ENCODE assay signal across 26 cellular contexts in genomic region chr5:1331861-1332405, GRCh38. TPM values are rescaled to one million over a fixed set of nuclear protein-coding genes. Genes with fewer than 3 reads are reported as not detected.
DNase-seq lines count a peak whose midpoint lies in the region; ATAC-seq, FAIRE-seq and TF ChIP-seq lines count a peak whose summit lies in the region.
"Had no signal": no experiment of that assay in that cellular context is flagged by ENCODE, and none has a peak within 500 bp of the region (broad histone marks: within the 10 kb centered on the region; RNA-seq: fewer than 3 reads in every experiment).

No MANE protein-coding gene starts in this region.

- H3K79me2 ChIP-seq in keratinocyte (ENCODE audit: control insufficient read depth, insufficient read depth, low read length) = peaks cover 14% of the 10 kb centered on the region

- no peak for ATAC-seq in natural killer cell treated with Interleukin-12 subunit alpha and Interleukin-12 subunit beta and Interleukin-15 and Interleukin-18, amount 100 ng/mL, for 72 hours
- no peak for ATAC-seq in natural killer cell
- no peak for ATAC-seq in RWPE2 (ENCODE audit: low read depth)
- ATAC-seq: activated CD4-positive, CD25-positive, alpha-beta regulatory T cell treated with anti-CD3 and anti-CD28 coated beads, Interleukin-2, amount 50 U/mL, for 24 hours had no signal

- no peaks in the 10 kb centered on the region for H3K36me3 Mint-ChIP-seq in natural killer cell treated with Interleukin-12 subunit alpha and Interleukin-12 subunit beta and Interleukin-15 and Interleukin-18, amount 100 ng/mL, for 72 hours
- no peaks in the 10 kb centered on the region for H3K36me3 Mint-ChIP-seq in natural killer cell
- H3K36me3 Mint-ChIP-seq: IgD-negative memory B cell had no signal

- H3K27me3 ChIP-seq in RWPE2 (ENCODE audit: insufficient read depth, poor library complexity, severe bottlenecking) (no peaks in the 10 kb centered on the region), keratinocyte (ENCODE audit: control insufficient read depth, extremely low read depth, insufficient read depth, low read length) (no peaks in the 10 kb centered on the region), esophagus muscularis mucosa (no peaks in the 10 kb centered on the region)
- H3K27me3 ChIP-seq: left lung, sigmoid colon, uterus had no signal

- peak overlapping the region; percentile 71 for H3K9ac ChIP-seq in keratinocyte (ENCODE audit: control insufficient read depth, extremely low read depth, insufficient read depth, low read length)

- no peak overlapping the region for H3K4me3 Mint-ChIP-seq in natural killer cell treated with Interleukin-12 subunit alpha and Interleukin-12 subunit beta and Interleukin-15 and Interleukin-18, amount 100 ng/mL, for 72 hours
- no peak overlapping the region for H3K4me3 Mint-ChIP-seq in natural killer cell
- H3K4me3 Mint-ChIP-seq: activated T-helper 1 cell treated with anti-CD3 and anti-CD28 coated beads, Interleukin-12 subunit alpha, Interleukin-12 subunit beta, Interleukin-2, Interleukin-4 antibody, amounts not matched to agents 30 ng/mL and 10 ng/mL and 1 ng/mL, durations not matched to agents 14 hours and 24 hours and 36 hours; IgD-negative memory B cell had no signal

- no peak for FAIRE-seq in keratinocyte (lab: Jason Lieb, UNC)
- FAIRE-seq: endothelial cell of umbilical vein had no signal

- no peaks in the 10 kb centered on the region for H3K9me3 ChIP-seq in RWPE2 (ENCODE audit: severe bottlenecking)
- peaks cover 4% of the 10 kb centered on the region for H3K9me3 ChIP-seq in keratinocyte (ENCODE audit: control insufficient read depth, low read depth, low read length)
- H3K9me3 ChIP-seq in esophagus muscularis mucosa = no peaks in the 10 kb centered on the region
- H3K9me3 ChIP-seq: left lung, sigmoid colon, uterus had no signal

- H3K4me3 ChIP-seq in RWPE2 (ENCODE audit: severe bottlenecking) (no peak overlapping the region), keratinocyte (ENCODE audit: control insufficient read depth in 2 of 3, extremely low read depth in 1 of 3, insufficient read depth in 2 of 3, low read depth in 1 of 3, low read length in 3 of 3) (no peak overlapping the region), esophagus muscularis mucosa (no peak overlapping the region)
- H3K4me3 ChIP-seq: left lung, sigmoid colon, uterus had no signal

- H3K4me2 ChIP-seq in keratinocyte (ENCODE audit: control insufficient read depth, extremely low read depth, insufficient read depth, low read depth, low read length) = no peak overlapping the region

- H3K9me3 Mint-ChIP-seq in natural killer cell treated with Interleukin-12 subunit alpha and Interleukin-12 subunit beta and Interleukin-15 and Interleukin-18, amount 100 ng/mL, for 72 hours = no peaks in the 10 kb centered on the region
- no peaks in the 10 kb centered on the region for H3K9me3 Mint-ChIP-seq in natural killer cell
- H3K9me3 Mint-ChIP-seq: activated T-helper 1 cell treated with anti-CD3 and anti-CD28 coated beads, Interleukin-12 subunit alpha, Interleukin-12 subunit beta, Interleukin-2, Interleukin-4 antibody, amounts not matched to agents 30 ng/mL and 10 ng/mL and 1 ng/mL, durations not matched to agents 14 hours and 24 hours and 36 hours; IgD-negative memory B cell had no signal

- H3K27ac Mint-ChIP-seq in natural killer cell treated with Interleukin-12 subunit alpha and Interleukin-12 subunit beta and Interleukin-15 and Interleukin-18, amount 100 ng/mL, for 72 hours = no peak overlapping the region
- no peak overlapping the region for H3K27ac Mint-ChIP-seq in natural killer cell
- H3K27ac Mint-ChIP-seq: activated T-helper 1 cell treated with anti-CD3 and anti-CD28 coated beads, Interleukin-12 subunit alpha, Interleukin-12 subunit beta, Interleukin-2, Interleukin-4 antibody, amounts not matched to agents 30 ng/mL and 10 ng/mL and 1 ng/mL, durations not matched to agents 14 hours and 24 hours and 36 hours; IgD-negative memory B cell had no signal

- peak; percentile 38 for DNase-seq in natural killer cell treated with Interleukin-12 subunit alpha and Interleukin-12 subunit beta and Interleukin-15 and Interleukin-18, amount 100 ng/mL, for 72 hours (ENCODE audit: low spot score)
- DNase-seq in natural killer cell (no peak), RWPE2 (ENCODE audit: low spot score) (no peak), keratinocyte (ENCODE audit: low read depth, low spot score) (no peak), esophagus muscularis mucosa (ENCODE audit: extremely low spot score) (no peak), HK-2 (ENCODE audit: unreplicated experiment) (no peak), T-helper 2 cell (no peak)
- DNase-seq: amygdala, dermis blood vessel endothelial cell, DMS53, GF-D8, midbrain, NCI-H1694, NCI-H526, sigmoid colon, SW 1271, uterus had no signal

- H3K36me3 ChIP-seq in RWPE2 (ENCODE audit: low read depth) (peaks cover 58% of the 10 kb centered on the region), keratinocyte (ENCODE audit: control insufficient read depth in 2 of 2, extremely low read depth in 1 of 2, insufficient read depth in 2 of 2, low read length in 2 of 2) (peaks cover 25 to 50% of the 10 kb centered on the region in 2 experiments), esophagus muscularis mucosa (peaks cover 57 to 81% (median 76%) of the 10 kb centered on the region in 4 donors)
- H3K36me3 ChIP-seq: uterus had no signal

- TF ChIP-seq POLR2A in esophagus muscularis mucosa (IDR thresholded peaks at IDR 0.05; ENCODE audit: low read depth) = no peak

- H4K20me1 ChIP-seq in keratinocyte (ENCODE audit: control insufficient read depth, extremely low read depth, insufficient read depth, low read length) = peaks cover 2% of the 10 kb centered on the region

- intact Hi-C loops in natural killer cell (cut with micrococcal nuclease) = no loop called here
- intact Hi-C loops in esophagus muscularis mucosa (cut with DNase I) = no loop called here

- dilution Hi-C loops in keratinocyte (cut with MboI; ENCODE audit: extremely low pct_ligation_motif_present, low sequenced_read_pairs) = no loop called here

- no peak overlapping the region for H2AFZ ChIP-seq in keratinocyte (ENCODE audit: control insufficient read depth, low read length)

- no peaks in the 10 kb centered on the region for H3K27me3 Mint-ChIP-seq in natural killer cell treated with Interleukin-12 subunit alpha and Interleukin-12 subunit beta and Interleukin-15 and Interleukin-18, amount 100 ng/mL, for 72 hours
- no peaks in the 10 kb centered on the region for H3K27me3 Mint-ChIP-seq in natural killer cell (ENCODE audit: low read depth in 2 of 2)
- H3K27me3 Mint-ChIP-seq: IgD-negative memory B cell had no signal

- peak overlapping the region; percentile 100 for H3K27ac ChIP-seq in RWPE2 (ENCODE audit: poor library complexity, severe bottlenecking)
- peak overlapping the region; percentile 98 for H3K27ac ChIP-seq in keratinocyte (ENCODE audit: control insufficient read depth, insufficient read depth, low read length)
- no peak overlapping the region for H3K27ac ChIP-seq in esophagus muscularis mucosa (replicated peaks in 1 of 4)
- H3K27ac ChIP-seq: sigmoid colon, uterus had no signal

- 92% methylated on average over 11 of the region's 11 CpGs for WGBS in esophagus muscularis mucosa

- no peaks in the 10 kb centered on the region for H3K9me1 ChIP-seq in keratinocyte (ENCODE audit: control insufficient read depth, extremely low read depth, insufficient read depth, low read length)

- no peak for TF ChIP-seq EP300 in esophagus muscularis mucosa (IDR thresholded peaks at IDR 0.05)

- no peak for TF ChIP-seq CTCF in natural killer cell (IDR thresholded peaks at IDR 0.05)
- no peak for TF ChIP-seq CTCF in RWPE2 (IDR thresholded peaks at IDR 0.05; ENCODE audit: poor library complexity, severe bottlenecking)
- TF ChIP-seq CTCF in keratinocyte (optimal IDR thresholded peaks at IDR 0.05 in 1 of 3, IDR thresholded peaks at IDR 0.05 in 1 of 3, conservative IDR thresholded peaks at IDR 0.05 in 1 of 3; ENCODE audit: extremely low read depth in 1 of 3, insufficient read depth in 2 of 3, low read length in 3 of 3) = no peak
- no peak for TF ChIP-seq CTCF in esophagus muscularis mucosa (IDR thresholded peaks at IDR 0.05)

- peaks cover 6 to 21% of the 10 kb centered on the region in 2 donors for H3K4me1 Mint-ChIP-seq in natural killer cell treated with Interleukin-12 subunit alpha and Interleukin-12 subunit beta and Interleukin-15 and Interleukin-18, amount 100 ng/mL, for 72 hours (ENCODE audit: low read depth in 2 of 2)
- peaks cover 14 to 30% of the 10 kb centered on the region in 2 donors for H3K4me1 Mint-ChIP-seq in natural killer cell

- H3K4me1 ChIP-seq in RWPE2 (ENCODE audit: insufficient read depth, poor library complexity, severe bottlenecking) (peaks cover 29% of the 10 kb centered on the region), keratinocyte (ENCODE audit: control insufficient read depth, extremely low read depth, insufficient read depth, low read length) (peaks cover 39% of the 10 kb centered on the region), esophagus muscularis mucosa (peaks cover 0 to 17% (median 9%) of the 10 kb centered on the region in 4 donors)
- H3K4me1 ChIP-seq: uterus had no signal

RNA-seq across cellular contexts. Expression of gene CLPTM1L, which starts 13.0 kb away (rescaled TPM):
- 100 to 1,000 TPM; 112 to 178 TPM for total RNA-seq in natural killer cell treated with Interleukin-12 subunit alpha and Interleukin-12 subunit beta and Interleukin-15 and Interleukin-18, amount 100 ng/mL, for 72 hours
- total RNA-seq in natural killer cell (100 to 1,000 TPM in 1 of 3 donors, 10 to 100 TPM in 2; 67.1 to 105 (median 97.5) TPM), esophagus muscularis mucosa (100 to 1,000 TPM in 3 of 4 donors, 10 to 100 TPM in 1; 96.9 to 139 (median 126) TPM)
- polyA plus RNA-seq in keratinocyte = 142 to 158 TPM (median 146 TPM) in 3 replicates
- polyA plus RNA-seq in keratinocyte (2011; ENCODE audit: low read depth) = 163 TPM
- 118 and 136 TPM in 2 replicates for polyA plus RNA-seq in keratinocyte (2011; cell fraction: cytosol; rRNA removed)
- 142 and 157 TPM in 2 replicates for polyA plus RNA-seq in keratinocyte (2011; cell fraction: nucleus; rRNA removed)
- 87.9 and 94.1 TPM in 2 replicates for polyA plus RNA-seq in keratinocyte (2012; ENCODE audit: low replicate concordance)
- polyA minus RNA-seq in keratinocyte = 204 to 272 TPM (median 226 TPM) in 3 replicates
- polyA minus RNA-seq in keratinocyte (2011; cell fraction: cytosol; rRNA and poly(A)+ RNA removed) = 218 TPM
- polyA minus RNA-seq in keratinocyte (2011; cell fraction: nucleus; rRNA and poly(A)+ RNA removed) = 118 and 125 TPM in 2 replicates

RNA-seq across cellular contexts. Expression of gene TERT, which starts 37.1 kb away (rescaled TPM):
- total RNA-seq in natural killer cell treated with Interleukin-12 subunit alpha and Interleukin-12 subunit beta and Interleukin-15 and Interleukin-18, amount 100 ng/mL, for 72 hours = 1 to 10 TPM in 1 of 2 donors, not detected in 1; 1.3 TPM
- total RNA-seq in natural killer cell (not detected), esophagus muscularis mucosa (not detected)
- not detected in 3 replicates for polyA plus RNA-seq in keratinocyte
- not detected for polyA plus RNA-seq in keratinocyte (2011; ENCODE audit: low read depth)
- not detected in 2 replicates for polyA plus RNA-seq in keratinocyte (2011; cell fraction: cytosol; rRNA removed)
- not detected in 2 replicates for polyA plus RNA-seq in keratinocyte (2011; cell fraction: nucleus; rRNA removed)
- polyA plus RNA-seq in keratinocyte (2012; ENCODE audit: low replicate concordance) = not detected in 2 replicates
- polyA minus RNA-seq in keratinocyte = not detected in 3 replicates
- not detected for polyA minus RNA-seq in keratinocyte (2011; cell fraction: cytosol; rRNA and poly(A)+ RNA removed)
- polyA minus RNA-seq in keratinocyte (2011; cell fraction: nucleus; rRNA and poly(A)+ RNA removed) = not detected in 2 replicates
- total RNA-seq: cardiac septum, endothelial cell of umbilical vein, fibroblast of villous mesenchyme, sigmoid colon, temporal lobe had no signal
- polyA plus RNA-seq: IgD-negative memory B cell, neural cell had no signal

Comparison
In these comparisons a context has a peak if more than half of its experiments do, and no peak if none do; other contexts are left out.
1. H3K27ac ChIP-seq: peak in RWPE2 (single experiment) and keratinocyte (single experiment); none in esophagus muscularis mucosa (0 of 4).